3 cellular contexts compared by ENCODE assay signal in the genomic region with DNA sequence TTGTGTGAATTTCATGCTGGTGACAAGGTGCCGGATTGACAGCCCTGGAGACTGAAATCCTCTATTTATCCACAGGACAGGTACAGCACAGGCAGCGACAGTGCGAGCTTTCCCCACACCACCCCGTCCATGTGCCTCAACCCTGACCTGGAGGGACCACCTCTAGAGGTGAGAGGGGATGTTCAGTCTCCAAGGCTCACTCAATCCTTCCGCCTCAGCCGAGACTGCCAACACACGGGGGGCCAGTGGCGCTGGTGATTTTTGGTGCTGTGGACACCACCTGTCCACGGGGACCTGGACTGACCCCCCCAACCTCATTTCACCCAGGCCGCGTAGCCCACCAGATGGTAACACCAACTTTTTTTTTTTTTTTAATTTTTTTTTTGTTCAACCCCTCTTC.
TF ChIP-seq lines count a peak whose summit lies in the region.

No MANE protein-coding gene starts in this region.

TF ChIP-seq in SK-N-SH treated with all-trans-retinoic acid at 6 μM for 48 hours, 23 proteins besides CTCF, POLR2A, EP300 and RAD21 (continues in another document):
- TF ChIP-seq BACH2 (CRISPR knock-in tag; IDR thresholded peaks at IDR 0.05; ENCODE audit: borderline replicate concordance) (no peak), ZFP30 (CRISPR knock-in tag; IDR thresholded peaks at IDR 0.05) (no peak), ZC3H10 (CRISPR knock-in tag; IDR thresholded peaks at IDR 0.05) (no peak), SNAI2 (CRISPR knock-in tag; IDR thresholded peaks at IDR 0.05) (no peak), ZFP3 (CRISPR knock-in tag; IDR thresholded peaks at IDR 0.05) (no peak), ISL1 (CRISPR knock-in tag; IDR thresholded peaks at IDR 0.05) (no peak), TSHZ2 (CRISPR knock-in tag; IDR thresholded peaks at IDR 0.05) (no peak), OSR1 (CRISPR knock-in tag; IDR thresholded peaks at IDR 0.05) (no peak), ZNF8 (CRISPR knock-in tag; IDR thresholded peaks at IDR 0.05) (no peak), GLIS3 (CRISPR knock-in tag; IDR thresholded peaks at IDR 0.05) (no peak), PATZ1 (CRISPR knock-in tag; IDR thresholded peaks at IDR 0.05; ENCODE audit: borderline replicate concordance) (no peak), CSDC2 (CRISPR knock-in tag; IDR thresholded peaks at IDR 0.05) (no peak), ESRRG (CRISPR knock-in tag; IDR thresholded peaks at IDR 0.05) (no peak)
- TF ChIP-seq, protein P1, sequence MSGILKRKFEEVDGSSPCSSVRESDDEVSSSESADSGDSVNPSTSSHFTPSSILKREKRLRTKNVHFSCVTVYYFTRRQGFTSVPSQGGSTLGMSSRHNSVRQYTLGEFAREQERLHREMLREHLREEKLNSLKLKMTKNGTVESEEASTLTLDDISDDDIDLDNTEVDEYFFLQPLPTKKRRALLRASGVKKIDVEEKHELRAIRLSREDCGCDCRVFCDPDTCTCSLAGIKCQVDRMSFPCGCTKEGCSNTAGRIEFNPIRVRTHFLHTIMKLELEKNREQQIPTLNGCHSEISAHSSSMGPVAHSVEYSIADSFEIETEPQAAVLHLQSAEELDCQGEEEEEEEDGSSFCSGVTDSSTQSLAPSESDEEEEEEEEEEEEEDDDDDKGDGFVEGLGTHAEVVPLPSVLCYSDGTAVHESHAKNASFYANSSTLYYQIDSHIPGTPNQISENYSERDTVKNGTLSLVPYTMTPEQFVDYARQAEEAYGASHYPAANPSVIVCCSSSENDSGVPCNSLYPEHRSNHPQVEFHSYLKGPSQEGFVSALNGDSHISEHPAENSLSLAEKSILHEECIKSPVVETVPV (CRISPR knock-in tag; IDR thresholded peaks at IDR 0.05): no peak

TF ChIP-seq in SK-N-SH, 30 proteins besides CTCF, POLR2A, EP300 and RAD21:
- TF ChIP-seq USF2 (IDR thresholded peaks at IDR 0.05; ENCODE audit: borderline replicate concordance, low read depth, low read length) (no peak), EZH2phosphoT487 (IDR thresholded peaks at IDR 0.05; ENCODE audit: borderline replicate concordance, low read depth) (no peak), RXRA (IDR thresholded peaks at IDR 0.05; ENCODE audit: borderline replicate concordance, low read depth) (no peak), YY1 (IDR thresholded peaks at IDR 0.05; ENCODE audit: low read depth) (no peak), ELF1 (IDR thresholded peaks at IDR 0.05) (no peak), SIN3A (IDR thresholded peaks at IDR 0.05; ENCODE audit: borderline replicate concordance, low read depth, low read length) (no peak), NFIC (IDR thresholded peaks at IDR 0.05; ENCODE audit: borderline replicate concordance) (no peak), TAF1 (IDR thresholded peaks at IDR 0.05; ENCODE audit: borderline replicate concordance, low read depth, low read length) (no peak), MXI1 (IDR thresholded peaks at IDR 0.05; ENCODE audit: low read depth, low read length) (no peak), GATA2 (CRISPR knock-in tag; IDR thresholded peaks at IDR 0.05) (no peak)

TF ChIP-seq in H1, 55 proteins besides CTCF, POLR2A, EP300 and RAD21:
- no peak for TF ChIP-seq NRF1 (IDR thresholded peaks at IDR 0.05; ENCODE audit: low read depth, low read length)
- no peak for TF ChIP-seq CBX5 (IDR thresholded peaks at IDR 0.05; ENCODE audit: low read depth, low read length)
- peak; percentile 18; the same call in 1 of the 2 replicates for TF ChIP-seq POLR2AphosphoS5 (IDR thresholded peaks at IDR 0.05; ENCODE audit: low read depth, low read length)
- no peak for TF ChIP-seq CEBPB (IDR thresholded peaks at IDR 0.05; ENCODE audit: low read depth, low read length)
- TF ChIP-seq TAF7 (optimal IDR thresholded peaks at IDR 0.05; ENCODE audit: borderline replicate concordance, low read depth, low read length): no peak
- TF ChIP-seq HDAC2 (IDR thresholded peaks at IDR 0.05; ENCODE audit: borderline replicate concordance in 1 of 2, low read depth in 2 of 2, low read length in 2 of 2): no peak
- TF ChIP-seq GTF2F1 (IDR thresholded peaks at IDR 0.05; ENCODE audit: borderline replicate concordance, low read depth, low read length): no peak
- TF ChIP-seq FOSL1 (IDR thresholded peaks at IDR 0.05; ENCODE audit: insufficient read depth, low read depth, low read length): no peak
